ENCODE assay signal across 15 cellular contexts in genomic region chr16:56983211-56983751, GRCh38. TPM values are rescaled to one million over a fixed set of nuclear protein-coding genes. Genes with fewer than 3 reads are reported as not detected.
DNase-seq lines count a peak whose midpoint lies in the region; ATAC-seq and TF ChIP-seq lines count a peak whose summit lies in the region.
"Had no signal": no experiment of that assay in that cellular context is flagged by ENCODE, and none has a peak within 500 bp of the region (broad histone marks: within the 10 kb centered on the region; RNA-seq: fewer than 3 reads in every experiment).

No MANE protein-coding gene starts in this region.

- peaks cover 45% of the 10 kb centered on the region for H3K36me3 Mint-ChIP-seq in CD8-positive, alpha-beta T cell
- H3K36me3 Mint-ChIP-seq in activated naive CD8-positive, alpha-beta T cell treated with anti-CD3 and anti-CD28 coated beads, Interleukin-2, amount 10 ng/mL, durations not matched to agents 7 days and 5 days: peaks cover 35% of the 10 kb centered on the region
- peaks cover 4 to 41% (median 15%) of the 10 kb centered on the region in 5 donors for H3K36me3 Mint-ChIP-seq in naive thymus-derived CD4-positive, alpha-beta T cell
- no peaks in the 10 kb centered on the region for H3K36me3 Mint-ChIP-seq in mesothelial cell of epicardium

- no peak overlapping the region for H3K27ac ChIP-seq in CD8-positive, alpha-beta T cell (ENCODE audit: low read depth, low read length)
- peak overlapping the region; percentile 46 for H3K27ac ChIP-seq in naive thymus-derived CD4-positive, alpha-beta T cell (ENCODE audit: low read depth, low read length)

- intact Hi-C loops in CD8-positive, alpha-beta T cell (cut with DNase I, micrococcal nuclease): no loop called here
- intact Hi-C loops in naive thymus-derived CD4-positive, alpha-beta T cell (cut with micrococcal nuclease): no loop called here

- peak overlapping the region; percentile 12 for H3K4me3 Mint-ChIP-seq in CD8-positive, alpha-beta T cell
- H3K4me3 Mint-ChIP-seq in activated naive CD8-positive, alpha-beta T cell treated with anti-CD3 and anti-CD28 coated beads, Interleukin-2, amount 10 ng/mL, durations not matched to agents 7 days and 5 days: no peak overlapping the region
- H3K4me3 Mint-ChIP-seq in naive thymus-derived CD4-positive, alpha-beta T cell: peak overlapping the region in 3 of 10 donors; percentile 24 to 49 (median 24)
- no peak overlapping the region for H3K4me3 Mint-ChIP-seq in mesothelial cell of epicardium
- H3K4me3 Mint-ChIP-seq: activated CD4-positive, alpha-beta memory T cell treated with anti-CD3 and anti-CD28 coated beads for 36 hours had no signal

- H3K4me1 ChIP-seq in CD8-positive, alpha-beta T cell (ENCODE audit: insufficient read depth, low read length): peaks cover 95% of the 10 kb centered on the region
- peaks cover 20 to 52% of the 10 kb centered on the region in 2 donors for H3K4me1 ChIP-seq in naive thymus-derived CD4-positive, alpha-beta T cell (ENCODE audit: control insufficient read depth in 2 of 2, insufficient read depth in 2 of 2, low read length in 2 of 2)

- POLR2A ChIA-PET in CD8-positive, alpha-beta T cell (lab: Charles Lee): interaction anchor here (1.2 to 2.0 kb wide), 3 partner anchors 13 to 39 kb away, joined by 3 to 7 read pairs (median 3); no protein-coding TSS in a partner anchor
- POLR2A ChIA-PET in activated naive CD8-positive, alpha-beta T cell treated with anti-CD3 and anti-CD28 coated beads, Interleukin-2, amount 10 ng/mL, durations not matched to agents 7 days and 5 days (lab: Charles Lee): interaction anchor here (0.9 to 3.0 kb wide), 5 partner anchors 12 to 57 kb away, joined by 3 to 8 read pairs (median 3); no protein-coding TSS in a partner anchor
- POLR2A ChIA-PET in naive thymus-derived CD4-positive, alpha-beta T cell (lab: Charles Lee): interaction anchor here (0.6 to 9.7 kb wide), 11 partner anchors 9 to 203 kb away, joined by 3 to 111 read pairs (median 4); partner anchors contain the start of genes PSME3IP1 and RSPRY1

- no peaks in the 10 kb centered on the region for H3K27me3 Mint-ChIP-seq in CD8-positive, alpha-beta T cell (ENCODE audit: low read depth)
- H3K27me3 Mint-ChIP-seq in activated naive CD8-positive, alpha-beta T cell treated with anti-CD3 and anti-CD28 coated beads, Interleukin-2, amount 10 ng/mL, durations not matched to agents 7 days and 5 days: no peaks in the 10 kb centered on the region
- H3K27me3 Mint-ChIP-seq in naive thymus-derived CD4-positive, alpha-beta T cell: no peaks in the 10 kb centered on the region
- H3K27me3 Mint-ChIP-seq in mesothelial cell of epicardium (ENCODE audit: low read depth): peaks cover 27% of the 10 kb centered on the region
- H3K27me3 Mint-ChIP-seq: activated CD4-positive, alpha-beta memory T cell treated with anti-CD3 and anti-CD28 coated beads for 36 hours had no signal

- no peak for TF ChIP-seq CTCF in CD8-positive, alpha-beta T cell (IDR thresholded peaks at IDR 0.05)
- no peak for TF ChIP-seq CTCF in mesothelial cell of epicardium (IDR thresholded peaks at IDR 0.05; ENCODE audit: unreplicated experiment)

- H3K9me3 Mint-ChIP-seq in CD8-positive, alpha-beta T cell: no peaks in the 10 kb centered on the region
- H3K9me3 Mint-ChIP-seq in activated naive CD8-positive, alpha-beta T cell treated with anti-CD3 and anti-CD28 coated beads, Interleukin-2, amount 10 ng/mL, durations not matched to agents 7 days and 5 days: no peaks in the 10 kb centered on the region
- no peaks in the 10 kb centered on the region for H3K9me3 Mint-ChIP-seq in naive thymus-derived CD4-positive, alpha-beta T cell
- peaks cover 3% of the 10 kb centered on the region for H3K9me3 Mint-ChIP-seq in mesothelial cell of epicardium
- H3K9me3 Mint-ChIP-seq: activated CD4-positive, alpha-beta memory T cell treated with anti-CD3 and anti-CD28 coated beads for 36 hours had no signal

- H3K27ac Mint-ChIP-seq in CD8-positive, alpha-beta T cell: peak overlapping the region; percentile 98
- peak overlapping the region; percentile 99 for H3K27ac Mint-ChIP-seq in activated naive CD8-positive, alpha-beta T cell treated with anti-CD3 and anti-CD28 coated beads, Interleukin-2, amount 10 ng/mL, durations not matched to agents 7 days and 5 days
- peak overlapping the region; percentile 10 to 99 (median 85) for H3K27ac Mint-ChIP-seq in naive thymus-derived CD4-positive, alpha-beta T cell
- no peak overlapping the region for H3K27ac Mint-ChIP-seq in mesothelial cell of epicardium

- peaks cover 3% of the 10 kb centered on the region for H3K36me3 ChIP-seq in CD8-positive, alpha-beta T cell (ENCODE audit: insufficient read depth, low read length)
- H3K36me3 ChIP-seq in H7 (replicated peaks; ENCODE audit: control insufficient read depth, insufficient read depth, low read length): no peaks in the 10 kb centered on the region
- H3K36me3 ChIP-seq in naive thymus-derived CD4-positive, alpha-beta T cell (ENCODE audit: control insufficient read depth in 2 of 3, insufficient read depth in 3 of 3, low read length in 3 of 3): peaks cover 0 to 9% (median 0%) of the 10 kb centered on the region in 3 experiments
- H3K36me3 ChIP-seq: HAP-1 had no signal

- no peaks in the 10 kb centered on the region for H3K9me3 ChIP-seq in CD8-positive, alpha-beta T cell (ENCODE audit: low read length)
- H3K9me3 ChIP-seq in naive thymus-derived CD4-positive, alpha-beta T cell (ENCODE audit: control insufficient read depth in 2 of 3, low read length in 3 of 3): no peaks in the 10 kb centered on the region
- H3K9me3 ChIP-seq: HAP-1 had no signal

- no peak for DNase-seq in CD8-positive, alpha-beta T cell
- DNase-seq in H7 (peak; percentile 46), mesothelial cell of epicardium (ENCODE audit: low spot score in 2 of 2, unreplicated experiment in 2 of 2) (no peak)
- DNase-seq in activated naive CD8-positive, alpha-beta T cell treated with anti-CD3 and anti-CD28 coated beads, Interleukin-2, amount 10 ng/mL, durations not matched to agents 7 days and 5 days: no peak
- DNase-seq in naive thymus-derived CD4-positive, alpha-beta T cell: no peak
- DNase-seq: activated CD4-positive, alpha-beta memory T cell treated with anti-CD3 and anti-CD28 coated beads for 36 hours; activated gamma-delta T cell; KG1; NCI-H1694; T-helper 9 cell had no signal

- no peak overlapping the region for H3K4me3 ChIP-seq in CD8-positive, alpha-beta T cell (ENCODE audit: low read depth, low read length)
- H3K4me3 ChIP-seq in H7 (ENCODE audit: insufficient read depth, low read depth, low read length): no peak overlapping the region
- H3K4me3 ChIP-seq in naive thymus-derived CD4-positive, alpha-beta T cell (ENCODE audit: low read length): no peak overlapping the region
- H3K4me3 ChIP-seq: HAP-1 had no signal

- no peak for ATAC-seq in CD8-positive, alpha-beta T cell
- ATAC-seq in activated naive CD8-positive, alpha-beta T cell treated with anti-CD3 and anti-CD28 coated beads, Interleukin-2, amount 10 ng/mL, durations not matched to agents 7 days and 5 days (ENCODE audit: low read depth): no peak
- no peak for ATAC-seq in naive thymus-derived CD4-positive, alpha-beta T cell
- ATAC-seq in GM19452 (IDR thresholded peaks at IDR 0.05; ENCODE audit: unreplicated experiment) (no peak), GM19397 (IDR thresholded peaks at IDR 0.05; ENCODE audit: unreplicated experiment) (no peak)

- H3K4me1 Mint-ChIP-seq in CD8-positive, alpha-beta T cell (ENCODE audit: low read depth): peaks cover 89% of the 10 kb centered on the region
- peaks cover 70% of the 10 kb centered on the region for H3K4me1 Mint-ChIP-seq in activated naive CD8-positive, alpha-beta T cell treated with anti-CD3 and anti-CD28 coated beads, Interleukin-2, amount 10 ng/mL, durations not matched to agents 7 days and 5 days
- peaks cover 58 to 86% (median 70%) of the 10 kb centered on the region in 7 donors for H3K4me1 Mint-ChIP-seq in naive thymus-derived CD4-positive, alpha-beta T cell
- peaks cover 7% of the 10 kb centered on the region for H3K4me1 Mint-ChIP-seq in mesothelial cell of epicardium

- CTCF ChIA-PET in CD8-positive, alpha-beta T cell (lab: Charles Lee): interaction anchor here (1.3 to 10.3 kb wide), 4 partner anchors 12 to 62 kb away, joined by 3 to 117 read pairs (median 11); no protein-coding TSS in a partner anchor
- CTCF ChIA-PET in naive thymus-derived CD4-positive, alpha-beta T cell (lab: Charles Lee): interaction anchor here (0.9 to 1.9 kb wide), 6 partner anchors 10 to 58 kb away, joined by 3 to 8 read pairs (median 6); no protein-coding TSS in a partner anchor

- H3K27me3 ChIP-seq in CD8-positive, alpha-beta T cell (ENCODE audit: insufficient read depth, low read length): no peaks in the 10 kb centered on the region
- peaks cover 7% of the 10 kb centered on the region for H3K27me3 ChIP-seq in H7 (ENCODE audit: control insufficient read depth, insufficient read depth, low read length)
- no peaks in the 10 kb centered on the region for H3K27me3 ChIP-seq in naive thymus-derived CD4-positive, alpha-beta T cell (ENCODE audit: control insufficient read depth in 2 of 2, insufficient read depth in 2 of 2, low read length in 2 of 2)

RNA-seq across cellular contexts. Expression of gene NLRC5, which starts 6.1 kb away (rescaled TPM):
- 100 to 1,000 TPM; 670 to 690 TPM for total RNA-seq in CD8-positive, alpha-beta T cell
- total RNA-seq in H7 (2014; rRNA removed; shearing (Covaris generic)): 0.80 and 0.85 TPM in 2 replicates
- total RNA-seq in activated naive CD8-positive, alpha-beta T cell treated with anti-CD3 and anti-CD28 coated beads, Interleukin-2, amount 10 ng/mL, durations not matched to agents 7 days and 5 days: 100 to 1,000 TPM; 401 to 414 TPM
- total RNA-seq in naive thymus-derived CD4-positive, alpha-beta T cell: 100 to 1,000 TPM; 380 to 615 (median 394) TPM
- 100 to 1,000 TPM in 1 of 2 donors, 10 to 100 TPM in 1; 76.0 to 122 TPM for polyA plus RNA-seq in naive thymus-derived CD4-positive, alpha-beta T cell
- 1.7 to 3.7 TPM (median 1.8 TPM) in 3 replicates for total RNA-seq in mesothelial cell of epicardium

RNA-seq across cellular contexts. Expression of gene CETP, which starts 21.5 kb away (rescaled TPM):
- under 1 TPM in 1 of 2 experiments, not detected in 1; 0.19 TPM for total RNA-seq in CD8-positive, alpha-beta T cell
- not detected in 2 replicates for total RNA-seq in H7 (2014; rRNA removed; shearing (Covaris generic))
- not detected for total RNA-seq in activated naive CD8-positive, alpha-beta T cell treated with anti-CD3 and anti-CD28 coated beads, Interleukin-2, amount 10 ng/mL, durations not matched to agents 7 days and 5 days
- total RNA-seq in naive thymus-derived CD4-positive, alpha-beta T cell: not detected
- polyA plus RNA-seq in naive thymus-derived CD4-positive, alpha-beta T cell: under 1 TPM; 0.17 to 0.25 TPM
- total RNA-seq in mesothelial cell of epicardium: 0.13 TPM in 1 of 3 replicates, not detected in the others
- total RNA-seq: activated CD4-positive, alpha-beta memory T cell treated with anti-CD3 and anti-CD28 coated beads for 36 hours; kidney epithelial cell; myocyte had no signal

RNA-seq across cellular contexts. Expression of gene HERPUD1, which starts 51.3 kb away (rescaled TPM):
- 100 to 1,000 TPM; 191 to 201 TPM for total RNA-seq in CD8-positive, alpha-beta T cell
- 27.1 and 30.1 TPM in 2 replicates for total RNA-seq in H7 (2014; rRNA removed; shearing (Covaris generic))
- total RNA-seq in activated naive CD8-positive, alpha-beta T cell treated with anti-CD3 and anti-CD28 coated beads, Interleukin-2, amount 10 ng/mL, durations not matched to agents 7 days and 5 days: 100 to 1,000 TPM; 134 to 157 TPM
- total RNA-seq in naive thymus-derived CD4-positive, alpha-beta T cell: 100 to 1,000 TPM; 102 to 226 (median 131) TPM
- 10 to 100 TPM; 42.0 to 61.8 TPM for polyA plus RNA-seq in naive thymus-derived CD4-positive, alpha-beta T cell
- total RNA-seq in mesothelial cell of epicardium: 77.4 to 80.5 TPM (median 79.8 TPM) in 3 replicates

Comparison
In these comparisons a context has a peak if more than half of its experiments do, and no peak if none do; other contexts are left out.
1. RNA of gene NLRC5, which starts 6.1 kb away (total RNA-seq): 670 to 690 TPM in CD8-positive, alpha-beta T cell, 401 to 414 TPM in activated naive CD8-positive, alpha-beta T cell treated with anti-CD3 and anti-CD28 coated beads, Interleukin-2, amount 10 ng/mL, durations not matched to agents 7 days and 5 days and 380 to 615 TPM in naive thymus-derived CD4-positive, alpha-beta T cell; 1.7 to 3.7 TPM in mesothelial cell of epicardium and 0.80 to 0.85 TPM in H7; every median in the first group is over 10 times any median in the second.